In genomic region chr6:89530982-89531381, GRCh38 we compare ENCODE assay signal across 19 cellular contexts.
"Had no signal": no experiment of that assay in that cellular context is flagged by ENCODE, and none has a peak within 500 bp of the region (broad histone marks: within the 10 kb centered on the region; RNA-seq: fewer than 3 reads in every experiment).

No MANE protein-coding gene starts in this region.

- H3K4me1 ChIP-seq: adrenal gland, spleen, vagina had no signal

- DNase-seq: activated naive CD4-positive, alpha-beta T cell; activated T-cell treated with anti-CD3 and anti-CD28 coated beads, Interleukin-2, amount 50 U/mL, for 24 hours; adrenal gland; brain microvascular endothelial cell; central memory CD4-positive, alpha-beta T cell; mammary epithelial cell; naive thymus-derived CD8-positive, alpha-beta T cell; spleen; stimulated activated CD4-positive, alpha-beta T cell treated with anti-CD3 and anti-CD28 coated beads, Interleukin-4, amount 100 ng/mL, for 1 hour; stimulated activated naive CD4-positive, alpha-beta T cell treated with Interleukin-2 at 50 U/mL for 16 hours; T1000 had no signal

- H3K27me3 ChIP-seq: adrenal gland, ascending aorta, brain microvascular endothelial cell, esophagus muscularis mucosa, neural progenitor cell, spleen, vagina had no signal

- H3K36me3 ChIP-seq: adrenal gland, ascending aorta, brain microvascular endothelial cell, esophagus muscularis mucosa, neural progenitor cell, spleen, thoracic aorta, vagina had no signal

- ATAC-seq: left lobe of liver; naive thymus-derived CD8-positive, alpha-beta T cell; WTC11 had no signal

- H3K9me3 ChIP-seq: adrenal gland, ascending aorta, esophagus muscularis mucosa, spleen, thoracic aorta, vagina had no signal

- H3K27ac ChIP-seq: adrenal gland, ascending aorta, brain microvascular endothelial cell, coronary artery, esophagus muscularis mucosa, neural progenitor cell, spleen, thoracic aorta, vagina had no signal

- H3K4me3 ChIP-seq: adrenal gland, ascending aorta, coronary artery, esophagus muscularis mucosa, neural progenitor cell, spleen, thoracic aorta, vagina had no signal
